ENCODE assay signal across 20 cellular contexts in genomic region chr17:78105101-78105500, GRCh38. TPM values are rescaled to one million over a fixed set of nuclear protein-coding genes. Genes with fewer than 3 reads are reported as not detected.
"Had no signal": no experiment of that assay in that cellular context is flagged by ENCODE, and none has a peak within 500 bp of the region (broad histone marks: within the 10 kb centered on the region; RNA-seq: fewer than 3 reads in every experiment).

No MANE protein-coding gene starts in this region.

- H3K36me3 Mint-ChIP-seq: natural killer cell treated with Interleukin-12 subunit alpha and Interleukin-12 subunit beta and Interleukin-15 and Interleukin-18, amount 100 ng/mL, for 72 hours had no signal

- H3K27ac Mint-ChIP-seq: activated CD4-positive, alpha-beta T cell treated with anti-CD3 and anti-CD28 coated beads, Interleukin-2, amount 10 ng/mL, durations not matched to agents 7 days and 5 days; activated CD8-positive, alpha-beta T cell treated with anti-CD3 and anti-CD28 coated beads, Interleukin-2, amount 10 ng/mL, durations not matched to agents 7 days and 5 days; activated T-helper 2 cell treated with anti-CD3 and anti-CD28 coated beads, Interferon-gamma antibody, Interleukin-2, Interleukin-4, amounts not matched to agents 10 μg/mL and 5 μg/mL and 100 μg/mL, durations not matched to agents 14 hours and 24 hours and 36 hours; natural killer cell treated with Interleukin-12 subunit alpha and Interleukin-12 subunit beta and Interleukin-15 and Interleukin-18, amount 100 ng/mL, for 72 hours had no signal

- H3K4me3 ChIP-seq: body of pancreas, coronary artery, heart right ventricle, lower lobe of right lung, tibial nerve, uterus had no signal

- H3K27me3 ChIP-seq: body of pancreas, heart right ventricle, neutrophil, tibial nerve, uterus had no signal

- H3K27me3 Mint-ChIP-seq: activated CD4-positive, alpha-beta T cell treated with anti-CD3 and anti-CD28 coated beads, Interleukin-2, amount 10 ng/mL, durations not matched to agents 7 days and 5 days; activated T-cell treated with anti-CD3 and anti-CD28 coated beads, Interleukin-2, amount 50 U/mL, for 24 hours; natural killer cell treated with Interleukin-12 subunit alpha and Interleukin-12 subunit beta and Interleukin-15 and Interleukin-18, amount 100 ng/mL, for 72 hours had no signal

- H3K4me1 Mint-ChIP-seq: immature natural killer cell, mesothelial cell of epicardium had no signal

- H3K27ac ChIP-seq: body of pancreas, coronary artery, lower lobe of right lung, neutrophil, parathyroid adenoma, tibial nerve, uterus had no signal

- H3K4me3 Mint-ChIP-seq: activated CD4-positive, alpha-beta T cell treated with anti-CD3 and anti-CD28 coated beads, Interleukin-2, amount 10 ng/mL, durations not matched to agents 7 days and 5 days; activated CD8-positive, alpha-beta T cell treated with anti-CD3 and anti-CD28 coated beads, Interleukin-2, amount 10 ng/mL, durations not matched to agents 7 days and 5 days; activated T-cell treated with anti-CD3 and anti-CD28 coated beads, Interleukin-2, amount 50 U/mL, for 24 hours; immature natural killer cell; mesothelial cell of epicardium; natural killer cell treated with Interleukin-12 subunit alpha and Interleukin-12 subunit beta and Interleukin-15 and Interleukin-18, amount 100 ng/mL, for 72 hours had no signal

- H3K9me3 Mint-ChIP-seq: activated CD4-positive, alpha-beta T cell treated with anti-CD3 and anti-CD28 coated beads, Interleukin-2, amount 10 ng/mL, durations not matched to agents 7 days and 5 days; activated T-cell treated with anti-CD3 and anti-CD28 coated beads, Interleukin-2, amount 50 U/mL, for 24 hours; activated T-helper 2 cell treated with anti-CD3 and anti-CD28 coated beads, Interferon-gamma antibody, Interleukin-2, Interleukin-4, amounts not matched to agents 10 μg/mL and 5 μg/mL and 100 μg/mL, durations not matched to agents 14 hours and 24 hours and 36 hours; immature natural killer cell; natural killer cell treated with Interleukin-12 subunit alpha and Interleukin-12 subunit beta and Interleukin-15 and Interleukin-18, amount 100 ng/mL, for 72 hours had no signal

- H3K9me3 ChIP-seq: body of pancreas, heart right ventricle, lower lobe of right lung, neutrophil, tibial nerve, uterus had no signal

- H3K36me3 ChIP-seq: uterus had no signal

- H3K4me1 ChIP-seq: body of pancreas, lower lobe of right lung, parathyroid adenoma, uterus had no signal

- DNase-seq: activated CD4-positive, alpha-beta T cell treated with anti-CD3 and anti-CD28 coated beads, Interleukin-2, amount 10 ng/mL, durations not matched to agents 7 days and 5 days; activated CD8-positive, alpha-beta T cell treated with anti-CD3 and anti-CD28 coated beads, Interleukin-2, amount 10 ng/mL, durations not matched to agents 7 days and 5 days; activated naive CD4-positive, alpha-beta T cell treated with Interleukin-2 at 50 U/mL for 16 hours; activated T-cell treated with anti-CD3 and anti-CD28 coated beads, Interleukin-2, amount 50 U/mL, for 24 hours; body of pancreas; central memory CD4-positive, alpha-beta T cell; effector CD4-positive, alpha-beta T cell; heart right ventricle; immature natural killer cell; lower lobe of right lung; stimulated activated naive CD8-positive, alpha-beta T cell treated with anti-CD3 and anti-CD28 coated beads, Interleukin-15, Interleukin-2, amounts not matched to agents 100 U/mL and 50 U/mL, for 24 hours; uterus had no signal

RNA-seq across cellular contexts. Expression of gene C17orf99, which starts 41.1 kb away (rescaled TPM):
- total RNA-seq: activated CD4-positive, alpha-beta T cell treated with anti-CD3 and anti-CD28 coated beads, Interleukin-2, amount 10 ng/mL, durations not matched to agents 7 days and 5 days; activated CD8-positive, alpha-beta T cell treated with anti-CD3 and anti-CD28 coated beads, Interleukin-2, amount 10 ng/mL, durations not matched to agents 7 days and 5 days; activated T-helper 2 cell treated with anti-CD3 and anti-CD28 coated beads, Interferon-gamma antibody, Interleukin-2, Interleukin-4, amounts not matched to agents 10 μg/mL and 5 μg/mL and 100 μg/mL, durations not matched to agents 14 hours and 24 hours and 36 hours; body of pancreas; lower lobe of right lung; mesothelial cell of epicardium; natural killer cell treated with Interleukin-12 subunit alpha and Interleukin-12 subunit beta and Interleukin-15 and Interleukin-18, amount 100 ng/mL, for 72 hours; T-helper 1 cell treated with Interleukin-12 subunit alpha and Interleukin-12 subunit beta and Interleukin-4 antibody, amounts not matched to agents 30 ng/mL and 1 ng/mL, for 36 hours; tibial nerve had no signal
